Comparison of ENCODE assay signal across 8 cellular contexts in the genomic region with DNA sequence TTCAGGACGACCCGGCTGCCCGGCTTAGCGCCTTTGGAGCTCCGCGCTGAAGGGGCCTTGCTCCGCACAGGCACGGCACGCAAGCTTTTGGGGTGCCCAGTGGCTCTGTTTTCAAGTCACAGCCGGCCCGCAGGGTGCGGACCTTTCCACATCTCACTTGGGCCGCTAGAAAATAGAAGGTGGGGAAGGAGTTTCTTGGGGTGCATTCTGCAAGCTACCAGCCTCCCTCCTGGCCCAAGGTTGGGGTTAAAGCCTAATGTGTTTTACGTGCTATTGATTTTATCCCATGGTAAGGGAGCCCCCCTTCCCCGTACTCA. TPM values are rescaled to one million over a fixed set of nuclear protein-coding genes. Genes with fewer than 3 reads are reported as not detected.
DNase-seq lines count a peak whose midpoint lies in the region; ATAC-seq, FAIRE-seq and TF ChIP-seq lines count a peak whose summit lies in the region.

No MANE protein-coding gene starts in this region.

- ATAC-seq in GM18873 (IDR thresholded peaks at IDR 0.05; ENCODE audit: low FRiP score, unreplicated experiment) (peak; percentile 22), HG03378 (IDR thresholded peaks at IDR 0.05; ENCODE audit: unreplicated experiment) (peak; percentile 30), right lobe of liver (no peak)

- H3K4me1 ChIP-seq in ascending aorta, result peaks cover 3 to 18% of the 10 kb centered on the region in 2 donors
- H3K4me1 ChIP-seq in right lobe of liver, result peaks cover 0 to 20% (median 5%) of the 10 kb centered on the region in 4 donors
- H3K4me1 ChIP-seq in urinary bladder (ENCODE audit: insufficient read depth), result peaks cover 7% of the 10 kb centered on the region

- 0% methylated on average over 2 of the region's 15 CpGs for WGBS in right lobe of liver (ENCODE audit: insufficient coverage, low coverage, low lambda C conversion rate, missing lambda C conversion rate)
- under 1% methylated on average over 15 of the region's 15 CpGs for WGBS in urinary bladder

- in situ Hi-C loops in GM13977 (cut with MboI; ENCODE audit: low pct_unique_long_range_greater_than_20kb, low sequenced_read_pairs, unreplicated experiment), result no loop called here

- TF ChIP-seq POLR2A in right lobe of liver (IDR thresholded peaks at IDR 0.05), result no peak
- TF ChIP-seq POLR2A in H54 (IDR thresholded peaks at IDR 0.05; ENCODE audit: low read depth, low read length), result no peak

- DNase-seq in ascending aorta (ENCODE audit: low spot score in 2 of 2) (no peak), right lobe of liver (no peak), GM13977 (ENCODE audit: low spot score) (no peak), H54 (ENCODE audit: insufficient read length, low spot score) (no peak)
- no peak for DNase-seq in activated CD4-positive, CD25-positive, alpha-beta regulatory T cell (lab: John Stamatoyannopoulos, UW)

- TF ChIP-seq CTCF in ascending aorta (IDR thresholded peaks at IDR 0.05) (no peak), right lobe of liver (IDR thresholded peaks at IDR 0.05) (no peak), GM13977 (IDR thresholded peaks at IDR 0.05; ENCODE audit: extremely low read depth, insufficient read depth, missing control alignments) (no peak)

- H3K27ac ChIP-seq in ascending aorta, result peak overlapping the region; percentile 88
- H3K27ac ChIP-seq in right lobe of liver, result peak overlapping the region; percentile 71 to 89 (median 81)
- peak overlapping the region; percentile 82 for H3K27ac ChIP-seq in urinary bladder (ENCODE audit: low read depth)

- H3K9me3 ChIP-seq in ascending aorta, result no peaks in the 10 kb centered on the region
- no peaks in the 10 kb centered on the region for H3K9me3 ChIP-seq in right lobe of liver

- intact Hi-C loops in ascending aorta (cut with DNase I) (loop anchor here (5.0 kb wide), 4 partner anchors 149 to 1566 kb away; a partner anchor contains a TSS), right lobe of liver (cut with DNase I) (no loop called here)

- peaks cover 2 to 11% of the 10 kb centered on the region in 2 donors for H3K36me3 ChIP-seq in ascending aorta
- peaks cover 0 to 9% (median 0%) of the 10 kb centered on the region in 4 donors for H3K36me3 ChIP-seq in right lobe of liver
- no peaks in the 10 kb centered on the region for H3K36me3 ChIP-seq in urinary bladder (ENCODE audit: insufficient read depth)

- H3K27me3 ChIP-seq in ascending aorta, result no peaks in the 10 kb centered on the region
- no peaks in the 10 kb centered on the region for H3K27me3 ChIP-seq in right lobe of liver

- no peak for FAIRE-seq in H54 (lab: Jason Lieb, UNC)

- H3K4me3 ChIP-seq in ascending aorta, result peak overlapping the region; percentile 76 to 81
- peak overlapping the region; percentile 89 to 95 (median 91) for H3K4me3 ChIP-seq in right lobe of liver
- H3K4me3 ChIP-seq in urinary bladder (ENCODE audit: low read depth, low read length), result peak overlapping the region; percentile 92

RNA-seq across cellular contexts. Expression of a gene that starts 0.6 kb away (rescaled TPM):
- total RNA-seq in ascending aorta (1.7 TPM), right lobe of liver (10 to 100 TPM in 2 of 6 experiments, 1 to 10 TPM in 4; 5.6 to 13.0 (median 7.9) TPM), urinary bladder (13.0 TPM)
- 12.0 TPM for polyA plus RNA-seq in urinary bladder

RNA-seq across cellular contexts. Expression of a gene that starts 0.6 kb away (rescaled TPM):
- 37.1 TPM for total RNA-seq in ascending aorta
- 10 to 100 TPM in 1 of 6 experiments, 1 to 10 TPM in 5; 5.1 to 10.6 (median 6.6) TPM for total RNA-seq in right lobe of liver
- 6.8 TPM for total RNA-seq in urinary bladder
- 16.0 TPM for polyA plus RNA-seq in urinary bladder

Comparison
In these comparisons a context has a peak if more than half of its experiments do, and no peak if none do; other contexts are left out.
1. ATAC-seq: peak in GM18873 (single experiment) and HG03378 (single experiment); none in right lobe of liver (0 of 4).
2. Peak in every context shown above with its lines, with median percentiles within 50 percentile points of each other: H3K27ac ChIP-seq and H3K4me3 ChIP-seq.